ENCODE assay signal across 9 cellular contexts in genomic region chr20:3172933-3173581, GRCh38. TPM values are rescaled to one million over a fixed set of nuclear protein-coding genes. Genes with fewer than 3 reads are reported as not detected.
DNase-seq lines count a peak whose midpoint lies in the region; ATAC-seq, FAIRE-seq and TF ChIP-seq lines count a peak whose summit lies in the region.
"Had no signal": no experiment of that assay in that cellular context is flagged by ENCODE, and none has a peak within 500 bp of the region (broad histone marks: within the 10 kb centered on the region; RNA-seq: fewer than 3 reads in every experiment).

TSS of gene LZTS3 (minus strand) at chr20:3173549. CDS start at chr20:3167163, 6,386 bp downstream.

- no peaks in the 10 kb centered on the region; a peak in 1 of 5 replicates for H3K27me3 ChIP-seq in HepG2 (ENCODE audit: control insufficient read depth in 1 of 2, insufficient read depth in 2 of 2, low read length in 2 of 2)

- peak within 1 kb of the TSS; percentile 92 for H3K9ac ChIP-seq in HepG2 (ENCODE audit: insufficient read depth, low read depth, low read length)

- intact Hi-C loops in HepG2 (cut with micrococcal nuclease; ENCODE audit: unreplicated experiment) = loop anchor here (1.0 to 5.0 kb wide), 2 partner anchors 30 to 121 kb away; no protein-coding TSS in a partner anchor

- DNase-seq in DMS 273 (lab: John Stamatoyannopoulos, UW; ENCODE audit: unreplicated experiment) (peak; percentile 89), DMS 273 treated with DMSO at 0.1 percent for 48 hours (lab: John Stamatoyannopoulos, UW) (no peak), NCI-H1694 treated with DMSO at 0.1 percent for 48 hours (lab: John Stamatoyannopoulos, UW) (peak; percentile 66), cerebellar cortex (ENCODE audit: low spot score) (peak; percentile 69), HepG2 (ENCODE audit: low spot score) (peak; percentile 63)
- DNase-seq in stimulated activated CD4-positive, alpha-beta T cell treated with anti-CD3 and anti-CD28 coated beads, Interleukin-4, amount 100 ng/mL, for 1 hour = peak; percentile 81

- peak; percentile 55 for ATAC-seq in HG02798 (IDR thresholded peaks at IDR 0.05; ENCODE audit: poor library complexity, unreplicated experiment)
- peak; percentile 75 to 77 for ATAC-seq in activated CD4-positive, CD25-positive, alpha-beta regulatory T cell treated with anti-CD3 and anti-CD28 coated beads, Interleukin-2, amount 50 U/mL, for 24 hours
- ATAC-seq in HepG2 = peak; percentile 8

- CTCF ChIA-PET in HepG2 (lab: Yijun Ruan, JAX; ENCODE audit: low intra/inter-chr PET ratio, low total read pairs) = interaction anchor here (1.1 kb wide), 1 partner anchor 55 kb away, joined by 3 read pairs; no protein-coding TSS in a partner anchor

- no peak within 1 kb of the TSS for H2AFZ ChIP-seq in HepG2 (ENCODE audit: low read length)

- peak; percentile 49 for TF ChIP-seq RAD21 in HepG2 (CRISPR knock-in tag; IDR thresholded peaks at IDR 0.05)

- peaks cover 61% of the 10 kb centered on the region for H3K4me1 ChIP-seq in HepG2 (ENCODE audit: insufficient read depth, low read length)

- no peaks in the 10 kb centered on the region for H3K9me3 ChIP-seq in HepG2 (ENCODE audit: low read length)

- TF ChIP-seq CTCF in HepG2 (CRISPR knock-in tag; IDR thresholded peaks at IDR 0.05) = peak; percentile 65

- in situ Hi-C loops in HepG2 (cut with HindIII; ENCODE audit: extremely low pct_ligation_motif_present, low pct_unique_long_range_greater_than_20kb) = no loop called here

- FAIRE-seq in HepG2 (lab: Jason Lieb, UNC) = no peak

- H3K4me3 ChIP-seq in HepG2 (replicated peaks in 1 of 3; ENCODE audit: insufficient read depth in 1 of 3, low read depth in 2 of 3, low read length in 3 of 3) = peak within 1 kb of the TSS; percentile 85 to 99 (median 94)

- TF ChIP-seq POLR2A in HepG2 (IDR thresholded peaks at IDR 0.05; ENCODE audit: insufficient read depth in 1 of 2, low read depth in 2 of 2, low read length in 2 of 2) = peak; percentile 60 to 74

- H4K20me1 ChIP-seq in HepG2 (ENCODE audit: insufficient read depth, low read length) = no peaks in the 10 kb centered on the region

- H3K36me3 ChIP-seq in HepG2 (replicated peaks in 1 of 2; ENCODE audit: control insufficient read depth in 1 of 2, insufficient read depth in 2 of 2, low read length in 2 of 2) = no peaks in the 10 kb centered on the region; a peak in 1 of 5 replicates

- BruUV-seq in HepG2 (replicated peaks; lab: Mats Ljungman, UMichigan) = no TSS peak

- peaks cover 14% of the 10 kb centered on the region for H3K79me2 ChIP-seq in HepG2 (ENCODE audit: insufficient read depth, low read length)

- 2% methylated on average over 12 of the region's 58 CpGs for WGBS in HepG2 (ENCODE audit: low lambda C conversion rate)

- POLR2A ChIA-PET in HepG2 (lab: Yijun Ruan, JAX) = interaction anchor here (0.7 to 6.5 kb wide), 9 partner anchors 11 to 52 kb away, joined by 3 to 81 read pairs (median 5); partner anchors contain the start of genes FASTKD5 and UBOX5

- peak within 1 kb of the TSS; percentile 79 for H3K4me2 ChIP-seq in HepG2 (ENCODE audit: low read depth, low read length)

- peak within 1 kb of the TSS; percentile 92 for H3K27ac ChIP-seq in HepG2 (ENCODE audit: extremely low read length, insufficient read depth, low read length)
- H3K27ac ChIP-seq: 22Rv1 had no signal

- TF ChIP-seq EP300 in HepG2 (IDR thresholded peaks at IDR 0.05; ENCODE audit: low read depth in 2 of 2, low read length in 2 of 2) (no peak), HepG2 (CRISPR knock-in tag; IDR thresholded peaks at IDR 0.05; ENCODE audit: borderline replicate concordance) (no peak)

TF ChIP-seq in HepG2, 621 proteins besides CTCF, POLR2A, EP300 and RAD21 (continues in another document):
- TF ChIP-seq SRSF9 (IDR thresholded peaks at IDR 0.05; ENCODE audit: borderline replicate concordance, insufficient read depth, low read depth, low read length, poor library complexity, severe bottlenecking) (no peak), CBX5 (CRISPR knock-in tag; IDR thresholded peaks at IDR 0.05; ENCODE audit: borderline replicate concordance) (peak; percentile 46; the same call in 1 of the 2 replicates), ZNF605 (CRISPR knock-in tag; IDR thresholded peaks at IDR 0.05) (0 out of 2 replicates have a peak, but pooled peaks have one; percentile 29), ZFP36L2 (CRISPR knock-in tag; IDR thresholded peaks at IDR 0.05) (no peak)
- TF ChIP-seq, protein P1, sequence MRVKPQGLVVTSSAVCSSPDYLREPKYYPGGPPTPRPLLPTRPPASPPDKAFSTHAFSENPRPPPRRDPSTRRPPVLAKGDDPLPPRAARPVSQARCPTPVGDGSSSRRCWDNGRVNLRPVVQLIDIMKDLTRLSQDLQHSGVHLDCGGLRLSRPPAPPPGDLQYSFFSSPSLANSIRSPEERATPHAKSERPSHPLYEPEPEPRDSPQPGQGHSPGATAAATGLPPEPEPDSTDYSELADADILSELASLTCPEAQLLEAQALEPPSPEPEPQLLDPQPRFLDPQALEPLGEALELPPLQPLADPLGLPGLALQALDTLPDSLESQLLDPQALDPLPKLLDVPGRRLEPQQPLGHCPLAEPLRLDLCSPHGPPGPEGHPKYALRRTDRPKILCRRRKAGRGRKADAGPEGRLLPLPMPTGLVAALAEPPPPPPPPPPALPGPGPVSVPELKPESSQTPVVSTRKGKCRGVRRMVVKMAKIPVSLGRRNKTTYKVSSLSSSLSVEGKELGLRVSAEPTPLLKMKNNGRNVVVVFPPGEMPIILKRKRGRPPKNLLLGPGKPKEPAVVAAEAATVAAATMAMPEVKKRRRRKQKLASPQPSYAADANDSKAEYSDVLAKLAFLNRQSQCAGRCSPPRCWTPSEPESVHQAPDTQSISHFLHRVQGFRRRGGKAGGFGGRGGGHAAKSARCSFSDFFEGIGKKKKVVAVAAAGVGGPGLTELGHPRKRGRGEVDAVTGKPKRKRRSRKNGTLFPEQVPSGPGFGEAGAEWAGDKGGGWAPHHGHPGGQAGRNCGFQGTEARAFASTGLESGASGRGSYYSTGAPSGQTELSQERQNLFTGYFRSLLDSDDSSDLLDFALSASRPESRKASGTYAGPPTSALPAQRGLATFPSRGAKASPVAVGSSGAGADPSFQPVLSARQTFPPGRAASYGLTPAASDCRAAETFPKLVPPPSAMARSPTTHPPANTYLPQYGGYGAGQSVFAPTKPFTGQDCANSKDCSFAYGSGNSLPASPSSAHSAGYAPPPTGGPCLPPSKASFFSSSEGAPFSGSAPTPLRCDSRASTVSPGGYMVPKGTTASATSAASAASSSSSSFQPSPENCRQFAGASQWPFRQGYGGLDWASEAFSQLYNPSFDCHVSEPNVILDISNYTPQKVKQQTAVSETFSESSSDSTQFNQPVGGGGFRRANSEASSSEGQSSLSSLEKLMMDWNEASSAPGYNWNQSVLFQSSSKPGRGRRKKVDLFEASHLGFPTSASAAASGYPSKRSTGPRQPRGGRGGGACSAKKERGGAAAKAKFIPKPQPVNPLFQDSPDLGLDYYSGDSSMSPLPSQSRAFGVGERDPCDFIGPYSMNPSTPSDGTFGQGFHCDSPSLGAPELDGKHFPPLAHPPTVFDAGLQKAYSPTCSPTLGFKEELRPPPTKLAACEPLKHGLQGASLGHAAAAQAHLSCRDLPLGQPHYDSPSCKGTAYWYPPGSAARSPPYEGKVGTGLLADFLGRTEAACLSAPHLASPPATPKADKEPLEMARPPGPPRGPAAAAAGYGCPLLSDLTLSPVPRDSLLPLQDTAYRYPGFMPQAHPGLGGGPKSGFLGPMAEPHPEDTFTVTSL (CRISPR knock-in tag; IDR thresholded peaks at IDR 0.05; ENCODE audit: borderline replicate concordance) = no peak
- TF ChIP-seq, protein P2, sequence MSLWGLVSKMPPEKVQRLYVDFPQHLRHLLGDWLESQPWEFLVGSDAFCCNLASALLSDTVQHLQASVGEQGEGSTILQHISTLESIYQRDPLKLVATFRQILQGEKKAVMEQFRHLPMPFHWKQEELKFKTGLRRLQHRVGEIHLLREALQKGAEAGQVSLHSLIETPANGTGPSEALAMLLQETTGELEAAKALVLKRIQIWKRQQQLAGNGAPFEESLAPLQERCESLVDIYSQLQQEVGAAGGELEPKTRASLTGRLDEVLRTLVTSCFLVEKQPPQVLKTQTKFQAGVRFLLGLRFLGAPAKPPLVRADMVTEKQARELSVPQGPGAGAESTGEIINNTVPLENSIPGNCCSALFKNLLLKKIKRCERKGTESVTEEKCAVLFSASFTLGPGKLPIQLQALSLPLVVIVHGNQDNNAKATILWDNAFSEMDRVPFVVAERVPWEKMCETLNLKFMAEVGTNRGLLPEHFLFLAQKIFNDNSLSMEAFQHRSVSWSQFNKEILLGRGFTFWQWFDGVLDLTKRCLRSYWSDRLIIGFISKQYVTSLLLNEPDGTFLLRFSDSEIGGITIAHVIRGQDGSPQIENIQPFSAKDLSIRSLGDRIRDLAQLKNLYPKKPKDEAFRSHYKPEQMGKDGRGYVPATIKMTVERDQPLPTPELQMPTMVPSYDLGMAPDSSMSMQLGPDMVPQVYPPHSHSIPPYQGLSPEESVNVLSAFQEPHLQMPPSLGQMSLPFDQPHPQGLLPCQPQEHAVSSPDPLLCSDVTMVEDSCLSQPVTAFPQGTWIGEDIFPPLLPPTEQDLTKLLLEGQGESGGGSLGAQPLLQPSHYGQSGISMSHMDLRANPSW (CRISPR knock-in tag; IDR thresholded peaks at IDR 0.05; ENCODE audit: borderline replicate concordance) = no peak

RNA-seq across cellular contexts. Expression of gene LZTS3, which starts in this region (rescaled TPM):
- total RNA-seq in HepG2 (2016; rRNA removed; fragmentation: Illumina TruSeq; extraction: Trizol) = 7.4 and 10.1 TPM in 2 replicates
- 1.6 and 1.9 TPM in 2 replicates for total RNA-seq in HepG2 (2016; cell fraction: cytosol; rRNA removed; fragmentation: Illumina TruSeq; extraction: Trizol; ENCODE audit: low read depth)
- 7.6 and 10.2 TPM in 2 replicates for total RNA-seq in HepG2 (2016; cell fraction: insoluble cytoplasmic fraction; rRNA removed; fragmentation: Illumina TruSeq; extraction: Trizol)
- total RNA-seq in HepG2 (2016; cell fraction: membrane; rRNA removed; fragmentation: Illumina TruSeq; extraction: Trizol) = 5.4 and 6.1 TPM in 2 replicates
- 7.0 and 8.3 TPM in 2 replicates for total RNA-seq in HepG2 (2016; cell fraction: nucleus; rRNA removed; fragmentation: Illumina TruSeq; extraction: Trizol)
- 31.3 and 49.2 TPM in 2 replicates for polyA plus RNA-seq in HepG2 (2011; rRNA removed)
- polyA plus RNA-seq in HepG2 (2011; cell fraction: cytosol; rRNA removed) = 33.5 and 37.7 TPM in 2 replicates
- 96.7 and 99.2 TPM in 2 replicates for polyA plus RNA-seq in HepG2 (2011; cell fraction: nucleus; rRNA removed)
- polyA plus RNA-seq in HepG2 (2012) = 15.6 and 27.0 TPM in 2 replicates
- polyA plus RNA-seq in HepG2 (2016; cell fraction: cytosol; fragmentation: Illumina TruSeq; extraction: Trizol; ENCODE audit: low read depth) = 1.5 TPM in 2 replicates
- polyA plus RNA-seq in HepG2 (2016; cell fraction: insoluble cytoplasmic fraction; fragmentation: Illumina TruSeq; extraction: Trizol; ENCODE audit: low read depth) = 10.0 and 11.9 TPM in 2 replicates
- 5.0 and 5.4 TPM in 2 replicates for polyA plus RNA-seq in HepG2 (2016; cell fraction: membrane; fragmentation: Illumina TruSeq; extraction: Trizol; ENCODE audit: low read depth)
- polyA plus RNA-seq in HepG2 (2016; cell fraction: nucleus; fragmentation: Illumina TruSeq; extraction: Trizol; ENCODE audit: insufficient read depth, low read depth) = 19.6 and 21.4 TPM in 2 replicates
- polyA minus RNA-seq in HepG2 (2011; rRNA and poly(A)+ RNA removed; ENCODE audit: low replicate concordance) = 1.3 and 64.0 TPM in 2 replicates
- 19.8 and 26.7 TPM in 2 replicates for polyA minus RNA-seq in HepG2 (2011; cell fraction: cytosol; rRNA and poly(A)+ RNA removed)
- 14.9 and 19.3 TPM in 2 replicates for polyA minus RNA-seq in HepG2 (2011; cell fraction: nucleus; rRNA and poly(A)+ RNA removed)

Comparison
In these comparisons a context has a peak if more than half of its experiments do, and no peak if none do; other contexts are left out.
1. ATAC-seq: peak in every context shown above with its lines; median percentile 76 in activated CD4-positive, CD25-positive, alpha-beta regulatory T cell treated with anti-CD3 and anti-CD28 coated beads, Interleukin-2, amount 50 U/mL, for 24 hours; 55 in HG02798; 8 in HepG2.